ENCODE assay signal across 18 cellular contexts in genomic region chr4:101782546-101782945, GRCh38. TPM values are rescaled to one million over a fixed set of nuclear protein-coding genes. Genes with fewer than 3 reads are reported as not detected.
DNase-seq lines count a peak whose midpoint lies in the region; ATAC-seq lines count a peak whose summit lies in the region.
"Had no signal": no experiment of that assay in that cellular context is flagged by ENCODE, and none has a peak within 500 bp of the region (broad histone marks: within the 10 kb centered on the region; RNA-seq: fewer than 3 reads in every experiment).

No MANE protein-coding gene starts in this region.

- no peak overlapping the region for H3K27ac ChIP-seq in trophoblast cell (ENCODE audit: low read depth, low read length)

- no peak overlapping the region for H3K14ac ChIP-seq in trophoblast cell (ENCODE audit: low read length)

- no peak overlapping the region for H3K4me2 ChIP-seq in trophoblast cell (ENCODE audit: low read length)

- WGBS in trophoblast cell (ENCODE audit: extremely low coverage, insufficient coverage, insufficient read length): no CpG with 5 or more reads among the region's 2 CpGs

- H2BK120ac ChIP-seq in trophoblast cell (ENCODE audit: insufficient read depth, low read length, poor library complexity): no peak overlapping the region

- no peak overlapping the region for H3K23ac ChIP-seq in trophoblast cell (ENCODE audit: low read length)

- H3K4me1 ChIP-seq in adipocyte (ENCODE audit: control insufficient read depth, insufficient read depth, low read length) (no peaks in the 10 kb centered on the region), trophoblast cell (ENCODE audit: control insufficient read depth in 1 of 2, insufficient read depth in 2 of 2, low read length in 2 of 2) (no peaks in the 10 kb centered on the region)

- ATAC-seq in GM18511 (IDR thresholded peaks at IDR 0.05; ENCODE audit: unreplicated experiment): peak; percentile 55
- ATAC-seq in HG02884 (IDR thresholded peaks at IDR 0.05; ENCODE audit: unreplicated experiment): peak; percentile 56
- no peak for ATAC-seq in HG03460 (IDR thresholded peaks at IDR 0.05; ENCODE audit: unreplicated experiment)
- no peak for ATAC-seq in HG03457 (IDR thresholded peaks at IDR 0.05; ENCODE audit: unreplicated experiment)

- no peak overlapping the region for H4K8ac ChIP-seq in trophoblast cell (ENCODE audit: low read depth, low read length)

- H3K79me1 ChIP-seq in trophoblast cell (ENCODE audit: low read length): no peaks in the 10 kb centered on the region

- no peaks in the 10 kb centered on the region for H3K36me3 ChIP-seq in adipocyte (ENCODE audit: control insufficient read depth, insufficient read depth, low read length, severe bottlenecking)
- no peaks in the 10 kb centered on the region for H3K36me3 ChIP-seq in trophoblast cell (ENCODE audit: control insufficient read depth in 1 of 2, insufficient read depth in 2 of 2, low read length in 2 of 2)

- no peaks in the 10 kb centered on the region for H3K27me3 ChIP-seq in adipocyte (replicated peaks; ENCODE audit: control insufficient read depth, insufficient read depth, low read length)
- H3K27me3 ChIP-seq in trophoblast cell (ENCODE audit: insufficient read depth, low read length): no peaks in the 10 kb centered on the region

- no peak overlapping the region for H4K91ac ChIP-seq in trophoblast cell (ENCODE audit: low read depth, low read length)

- H2BK12ac ChIP-seq in trophoblast cell (ENCODE audit: low read length): no peak overlapping the region

- no peak overlapping the region for H3K4ac ChIP-seq in trophoblast cell (ENCODE audit: low read depth, low read length)

- no peak overlapping the region for H3K18ac ChIP-seq in trophoblast cell (ENCODE audit: low read length)

- H4K12ac ChIP-seq in trophoblast cell (ENCODE audit: low read depth, low read length): no peak overlapping the region

- H2AK5ac ChIP-seq in trophoblast cell (ENCODE audit: low read length): no peak overlapping the region

- H3K9me3 ChIP-seq in adipocyte (ENCODE audit: control insufficient read depth, low read length): no peaks in the 10 kb centered on the region
- H3K9me3 ChIP-seq in trophoblast cell (ENCODE audit: insufficient read depth, low read depth, low read length): no peaks in the 10 kb centered on the region

- H3K4me3 ChIP-seq in adipocyte (ENCODE audit: low read length) (no peak overlapping the region), trophoblast cell (ENCODE audit: low read depth, low read length) (no peak overlapping the region)

- peak; percentile 34 for DNase-seq in adipocyte (ENCODE audit: low read depth)
- peak; percentile 80 to 86 for DNase-seq in trophoblast cell
- no peak for DNase-seq in activated T-cell treated with anti-CD3 and anti-CD28 coated beads, Interleukin-2, amount 50 U/mL, for 48 hours
- DNase-seq: Calu3; CD4-positive, alpha-beta T cell; HCEC 1CT; MM.1S; NCI-H1105 treated with DMSO at 0.1 percent for 48 hours; NCI-H187 treated with DMSO at 0.1 percent for 48 hours; NCI-H2171; NCI-H510A; NCI-H82; SHP77 treated with DMSO at 0.1 percent for 48 hours; SW 1271 had no signal

- H3K79me2 ChIP-seq in trophoblast cell (ENCODE audit: control insufficient read depth, insufficient read depth, low read length, poor library complexity): no peaks in the 10 kb centered on the region

- H2AFZ ChIP-seq in trophoblast cell (ENCODE audit: insufficient read depth, low read length, poor library complexity): no peak overlapping the region

- H3K9ac ChIP-seq in adipocyte (ENCODE audit: low read length) (no peak overlapping the region), trophoblast cell (ENCODE audit: low read length) (no peak overlapping the region)

- no peak overlapping the region for H2BK5ac ChIP-seq in trophoblast cell (ENCODE audit: low read depth, low read length, poor library complexity)

RNA-seq across cellular contexts. Expression of gene BANK1, which starts 8.0 kb away (rescaled TPM):
- 0.21 and 0.31 TPM in 2 replicates for polyA plus RNA-seq in trophoblast cell (2013)

Comparison
In these comparisons a context has a peak if more than half of its experiments do, and no peak if none do; other contexts are left out.
1. ATAC-seq: peak in GM18511 (single experiment) and HG02884 (single experiment); none in HG03460 (single experiment) and HG03457 (single experiment).
2. DNase-seq: peak in adipocyte (single experiment) and trophoblast cell (2 of 2); none in activated T-cell treated with anti-CD3 and anti-CD28 coated beads, Interleukin-2, amount 50 U/mL, for 48 hours (0 of 2).